Comparison of ENCODE assay signal across 14 cellular contexts in genomic region chr11:31651822-31652221, GRCh38.
DNase-seq lines count a peak whose midpoint lies in the region; ATAC-seq and TF ChIP-seq lines count a peak whose summit lies in the region.
"Had no signal": no experiment of that assay in that cellular context is flagged by ENCODE, and none has a peak within 500 bp of the region (broad histone marks: within the 10 kb centered on the region; RNA-seq: fewer than 3 reads in every experiment).

No MANE protein-coding gene starts in this region.

- H3K27me3 ChIP-seq in ectodermal cell (ENCODE audit: control insufficient read depth, insufficient read depth, low read length, poor library complexity, severe bottlenecking) (no peaks in the 10 kb centered on the region), osteoblast (ENCODE audit: insufficient read depth, low read length) (no peaks in the 10 kb centered on the region), SJCRH30 (no peaks in the 10 kb centered on the region)
- H3K27me3 ChIP-seq: BE2C had no signal

- H3K79me2 ChIP-seq in osteoblast (ENCODE audit: insufficient read depth, low read length): no peaks in the 10 kb centered on the region

- H4K20me1 ChIP-seq in osteoblast (ENCODE audit: insufficient read depth, low read length): no peaks in the 10 kb centered on the region

- ATAC-seq in GM19035 (IDR thresholded peaks at IDR 0.05; ENCODE audit: unreplicated experiment): peak; percentile 51
- ATAC-seq in GM21526 (IDR thresholded peaks at IDR 0.05; ENCODE audit: low FRiP score, unreplicated experiment): peak; percentile 63
- ATAC-seq in HG02981 (IDR thresholded peaks at IDR 0.05; ENCODE audit: unreplicated experiment): peak; percentile 65

- peak overlapping the region; percentile 6 for H3K27ac ChIP-seq in ectodermal cell (ENCODE audit: insufficient read depth, low read depth, low read length, poor library complexity, severe bottlenecking)
- H3K27ac ChIP-seq in osteoblast (ENCODE audit: low read depth, low read length): no peak overlapping the region
- no peak overlapping the region for H3K27ac ChIP-seq in SJCRH30
- H3K27ac ChIP-seq: epithelial cell of prostate had no signal

- no peaks in the 10 kb centered on the region for H3K9me3 ChIP-seq in ectodermal cell (ENCODE audit: control insufficient read depth, low read length)
- no peaks in the 10 kb centered on the region for H3K9me3 ChIP-seq in osteoblast (ENCODE audit: low read depth, low read length)
- H3K9me3 ChIP-seq in SJCRH30 (replicated peaks): no peaks in the 10 kb centered on the region
- H3K9me3 ChIP-seq: BE2C had no signal

- H2AFZ ChIP-seq in osteoblast (ENCODE audit: low read length): no peak overlapping the region

- H3K4me2 ChIP-seq in osteoblast (ENCODE audit: insufficient read depth, low read length): no peak overlapping the region

- no peak for DNase-seq in osteoblast (ENCODE audit: insufficient read length, low spot score, missing footprints)
- no peak for DNase-seq in SJCRH30
- no peak for DNase-seq in AG08395 (ENCODE audit: low spot score)
- DNase-seq in medulla oblongata (ENCODE audit: extremely low spot score): no peak
- DNase-seq: activated CD4-positive, alpha-beta memory T cell treated with anti-CD3 and anti-CD28 coated beads, Interleukin-2, amount 10 ng/mL, durations not matched to agents 7 days and 5 days; BE2C; Karpas-422; NCI-H1417 treated with DMSO at 0.1 percent for 48 hours; retina had no signal

- H3K4me3 ChIP-seq in ectodermal cell (ENCODE audit: insufficient read depth, low read depth, low read length) (no peak overlapping the region), osteoblast (ENCODE audit: insufficient read depth, low read length) (no peak overlapping the region), SJCRH30 (no peak overlapping the region)

- H3K4me1 ChIP-seq in ectodermal cell (ENCODE audit: control insufficient read depth, insufficient read depth, low read length) (peaks cover 23% of the 10 kb centered on the region), osteoblast (ENCODE audit: insufficient read depth, low read length) (peaks cover 13% of the 10 kb centered on the region), SJCRH30 (no peaks in the 10 kb centered on the region; the same call in 1 of the 2 replicates)
- H3K4me1 ChIP-seq: BE2C had no signal

- 90 to 100% methylated on average over 1 to 2 of the region's 2 CpGs for WGBS in ectodermal cell, 2 experiments

- H3K36me3 ChIP-seq in ectodermal cell (ENCODE audit: control insufficient read depth, insufficient read depth, low read length) (peaks cover 3% of the 10 kb centered on the region), osteoblast (ENCODE audit: insufficient read depth, low read length) (no peaks in the 10 kb centered on the region), SJCRH30 (no peaks in the 10 kb centered on the region)
- H3K36me3 ChIP-seq: BE2C had no signal

- TF ChIP-seq CTCF in osteoblast (IDR thresholded peaks at IDR 0.05; ENCODE audit: extremely low read depth, low read depth, low read length): no peak
